Comparison of ENCODE assay signal across 17 cellular contexts in genomic region chr2:109457811-109458210, GRCh38.
A peak's percentile ranks its signal among the peaks of the same experiment; 100 is the strongest.
DNase-seq lines count a peak whose midpoint lies in the region; ATAC-seq, FAIRE-seq and TF ChIP-seq lines count a peak whose summit lies in the region.
"Had no signal": no experiment of that assay in that cellular context is flagged by ENCODE, and none has a peak within 500 bp of the region (broad histone marks: within the 10 kb centered on the region; RNA-seq: fewer than 3 reads in every experiment).

No MANE protein-coding gene starts in this region.

- H3K4me2 ChIP-seq in HepG2 (ENCODE audit: low read depth, low read length) = no peak overlapping the region
- H3K4me2 ChIP-seq in mesenchymal stem cell (ENCODE audit: low read length, poor library complexity, severe bottlenecking) = no peak overlapping the region

- no peak overlapping the region for H2AFZ ChIP-seq in HepG2 (ENCODE audit: low read length)
- no peak overlapping the region for H2AFZ ChIP-seq in mesenchymal stem cell (ENCODE audit: low read depth, low read length)

- ATAC-seq in HepG2 (peak; percentile 42; the same call in 2 of the 3 replicates), right lobe of liver (no peak), aorta (ENCODE audit: low FRiP score) (peak; percentile 58)

- no peaks in the 10 kb centered on the region for H3K79me2 ChIP-seq in HepG2 (ENCODE audit: insufficient read depth, low read length)

- intact Hi-C loops in HepG2 (cut with micrococcal nuclease; ENCODE audit: unreplicated experiment) (no loop called here), right lobe of liver (cut with DNase I) (no loop called here), aorta (cut with DNase I) (no loop called here), kidney (cut with DNase I) (no loop called here)

- no peak overlapping the region for H3K4me3 ChIP-seq in HepG2 (replicated peaks in 1 of 3; ENCODE audit: insufficient read depth in 1 of 3, low read depth in 2 of 3, low read length in 3 of 3)
- no peak overlapping the region for H3K4me3 ChIP-seq in right lobe of liver
- H3K4me3 ChIP-seq in mesenchymal stem cell (ENCODE audit: insufficient read depth in 1 of 2, low read depth in 1 of 2, low read length in 2 of 2) = no peak overlapping the region
- H3K4me3 ChIP-seq in aorta (ENCODE audit: low read length in 2 of 2) = no peak overlapping the region
- H3K4me3 ChIP-seq in kidney (ENCODE audit: low read length in 2 of 2) = no peak overlapping the region
- H3K4me3 ChIP-seq: uterus had no signal

- FAIRE-seq in HepG2 (lab: Jason Lieb, UNC) = no peak
- no peak for FAIRE-seq in kidney (lab: Jason Lieb, UNC)

- H3K4me1 ChIP-seq in HepG2 (ENCODE audit: insufficient read depth, low read length) (no peaks in the 10 kb centered on the region), right lobe of liver (peaks cover 0 to 12% (median 2%) of the 10 kb centered on the region in 4 donors), mesenchymal stem cell (ENCODE audit: control insufficient read depth, insufficient read depth, low read depth, low read length) (peaks cover 29% of the 10 kb centered on the region), aorta (ENCODE audit: control insufficient read depth in 1 of 2, insufficient read depth in 2 of 2, low read length in 2 of 2) (no peaks in the 10 kb centered on the region), kidney (ENCODE audit: control insufficient read depth in 1 of 2, insufficient read depth in 1 of 2, low read depth in 1 of 2, low read length in 2 of 2) (peaks cover 3 to 10% of the 10 kb centered on the region in 2 donors)
- H3K4me1 ChIP-seq: uterus had no signal

- no peak overlapping the region for H3K27ac ChIP-seq in HepG2 (ENCODE audit: extremely low read length, insufficient read depth, low read length)
- no peak overlapping the region for H3K27ac ChIP-seq in right lobe of liver
- peak overlapping the region; percentile 38 for H3K27ac ChIP-seq in mesenchymal stem cell (ENCODE audit: low read length, poor library complexity, severe bottlenecking)
- peak overlapping the region; percentile 3 to 26 for H3K27ac ChIP-seq in aorta (ENCODE audit: low read depth in 1 of 2, low read length in 2 of 2)
- no peak overlapping the region for H3K27ac ChIP-seq in kidney (ENCODE audit: low read depth in 2 of 2, low read length in 2 of 2)
- H3K27ac ChIP-seq: HL-60, uterus had no signal

- H3K14ac ChIP-seq in mesenchymal stem cell (ENCODE audit: low read length in 2 of 2) = no peak overlapping the region

- H2AK5ac ChIP-seq in mesenchymal stem cell (ENCODE audit: low read length, severe bottlenecking) = no peak overlapping the region

- TF ChIP-seq RAD21 in HepG2 (CRISPR knock-in tag; IDR thresholded peaks at IDR 0.05) = no peak

- no peaks in the 10 kb centered on the region for H4K20me1 ChIP-seq in HepG2 (ENCODE audit: insufficient read depth, low read length)

- no peak overlapping the region for H4K8ac ChIP-seq in mesenchymal stem cell (ENCODE audit: low read length)

- DNase-seq in HepG2 (ENCODE audit: low spot score) (no peak), right lobe of liver (no peak), SW480 (ENCODE audit: low spot score) (peak; percentile 91), mesenchymal stem cell (no peak), aorta (peak in 1 of 2 donors; percentile 62), kidney (no peak), UCSD-AML1 (lab: John Stamatoyannopoulos, UW; ENCODE audit: unreplicated experiment) (no peak)
- no peak for DNase-seq in activated CD4-positive, alpha-beta T cell treated with anti-CD3 and anti-CD28 coated beads for 48 hours
- DNase-seq: activated CD4-positive, alpha-beta T cell treated with anti-CD3 and anti-CD28 coated beads, Interleukin-2, amount 10 ng/mL, durations not matched to agents 24 days and 14 days; activated naive CD4-positive, alpha-beta T cell; cortex of kidney; naive B cell; NCI-H1048; NCI-H774; SW 1271 had no signal

- no TSS peak for BruUV-seq in HepG2 (replicated peaks; lab: Mats Ljungman, UMichigan)

- TF ChIP-seq EP300 in HepG2 (IDR thresholded peaks at IDR 0.05; ENCODE audit: low read depth in 2 of 2, low read length in 2 of 2) = no peak
- TF ChIP-seq EP300 in HepG2 (CRISPR knock-in tag; IDR thresholded peaks at IDR 0.05; ENCODE audit: borderline replicate concordance) = no peak

- POLR2A ChIA-PET in HepG2 (lab: Yijun Ruan, JAX) = no interaction called here

- TF ChIP-seq POLR2A in HepG2 (IDR thresholded peaks at IDR 0.05; ENCODE audit: insufficient read depth in 1 of 2, low read depth in 2 of 2, low read length in 2 of 2) (no peak), right lobe of liver (IDR thresholded peaks at IDR 0.05) (no peak)

- H2BK5ac ChIP-seq in mesenchymal stem cell (ENCODE audit: low read depth, low read length, poor library complexity, severe bottlenecking) = no peak overlapping the region

- no peak overlapping the region for H3K4ac ChIP-seq in mesenchymal stem cell (ENCODE audit: low read depth in 1 of 2, low read length in 2 of 2)

- no peak overlapping the region for H2BK15ac ChIP-seq in mesenchymal stem cell (ENCODE audit: low read depth, poor library complexity, severe bottlenecking)

- no peak overlapping the region for H3K23ac ChIP-seq in mesenchymal stem cell (ENCODE audit: low read length in 2 of 2)

- H2BK12ac ChIP-seq in mesenchymal stem cell (ENCODE audit: low read length in 2 of 2) = no peak overlapping the region

- H3K36me3 ChIP-seq in HepG2 (replicated peaks in 1 of 2; ENCODE audit: control insufficient read depth in 1 of 2, insufficient read depth in 2 of 2, low read length in 2 of 2) (no peaks in the 10 kb centered on the region), right lobe of liver (no peaks in the 10 kb centered on the region), mesenchymal stem cell (ENCODE audit: control insufficient read depth in 1 of 2, insufficient read depth in 2 of 2, low read depth in 1 of 2, low read length in 2 of 2) (peaks cover 20 to 24% of the 10 kb centered on the region in 2 experiments), aorta (ENCODE audit: control insufficient read depth in 1 of 2, insufficient read depth in 2 of 2, low read length in 1 of 2) (peaks cover 0 to 1% of the 10 kb centered on the region in 2 donors), kidney (ENCODE audit: control insufficient read depth in 1 of 2, insufficient read depth in 2 of 2, low read length in 2 of 2) (no peaks in the 10 kb centered on the region)
- H3K36me3 ChIP-seq: uterus had no signal

- in situ Hi-C loops in HepG2 (cut with HindIII; ENCODE audit: extremely low pct_ligation_motif_present, low pct_unique_long_range_greater_than_20kb) = no loop called here

- H3K27me3 ChIP-seq in HepG2 (ENCODE audit: control insufficient read depth in 1 of 2, insufficient read depth in 2 of 2, low read length in 2 of 2) = no peaks in the 10 kb centered on the region
- H3K27me3 ChIP-seq in right lobe of liver = no peaks in the 10 kb centered on the region
- H3K27me3 ChIP-seq in mesenchymal stem cell (ENCODE audit: control insufficient read depth in 1 of 2, insufficient read depth in 1 of 2, low read length in 2 of 2) = no peaks in the 10 kb centered on the region
- no peaks in the 10 kb centered on the region for H3K27me3 ChIP-seq in aorta (ENCODE audit: control insufficient read depth in 1 of 2, insufficient read depth in 2 of 2, low read length in 1 of 2)
- H3K27me3 ChIP-seq: uterus had no signal

- H3K79me1 ChIP-seq in mesenchymal stem cell (replicated peaks; ENCODE audit: low read length, poor library complexity, severe bottlenecking) = peaks cover 2% of the 10 kb centered on the region

- 43% methylated on average over 7 of the region's 8 CpGs for WGBS in HepG2 (ENCODE audit: low lambda C conversion rate)
- 60% methylated on average over 5 of the region's 8 CpGs for WGBS in right lobe of liver (ENCODE audit: insufficient coverage, low coverage, low lambda C conversion rate, missing lambda C conversion rate)
- WGBS in mesenchymal stem cell = 48% methylated on average over 6 of the region's 8 CpGs
- 13 to 15% methylated on average over 8 of the region's 8 CpGs for WGBS in aorta, 2 donors

- no peak for TF ChIP-seq CTCF in HepG2 (CRISPR knock-in tag; IDR thresholded peaks at IDR 0.05)
- TF ChIP-seq CTCF in right lobe of liver (IDR thresholded peaks at IDR 0.05) = no peak
- no peak for TF ChIP-seq CTCF in kidney (IDR thresholded peaks at IDR 0.05; ENCODE audit: borderline replicate concordance, extremely low read depth, insufficient read depth)

- H2BK120ac ChIP-seq in mesenchymal stem cell (ENCODE audit: low read depth, low read length) = no peak overlapping the region

- H4K91ac ChIP-seq in mesenchymal stem cell (ENCODE audit: low read length) = no peak overlapping the region

- H3K9me3 ChIP-seq in HepG2 (ENCODE audit: low read length) = no peaks in the 10 kb centered on the region
- H3K9me3 ChIP-seq in right lobe of liver = no peaks in the 10 kb centered on the region
- H3K9me3 ChIP-seq in mesenchymal stem cell (ENCODE audit: control insufficient read depth, low read length) = no peaks in the 10 kb centered on the region
- H3K9me3 ChIP-seq in aorta (ENCODE audit: control insufficient read depth, low read length) = no peaks in the 10 kb centered on the region
- H3K9me3 ChIP-seq in kidney (ENCODE audit: control insufficient read depth in 1 of 2, low read length in 2 of 2) = no peaks in the 10 kb centered on the region
- H3K9me3 ChIP-seq: uterus had no signal

- CTCF ChIA-PET in HepG2 (lab: Yijun Ruan, JAX; ENCODE audit: low intra/inter-chr PET ratio, low total read pairs) = no interaction called here

- H3K9ac ChIP-seq in HepG2 (ENCODE audit: insufficient read depth, low read depth, low read length) (no peak overlapping the region), mesenchymal stem cell (ENCODE audit: low read length) (no peak overlapping the region), kidney (ENCODE audit: low read length in 2 of 2) (no peak overlapping the region)

- no peak overlapping the region for H3K18ac ChIP-seq in mesenchymal stem cell (ENCODE audit: low read depth in 1 of 2, low read length in 2 of 2)

TF ChIP-seq in HepG2, 621 proteins besides CTCF, POLR2A, EP300 and RAD21:
- TF ChIP-seq CBFB (CRISPR knock-in tag; IDR thresholded peaks at IDR 0.05) (no peak), CSRNP1 (CRISPR knock-in tag; IDR thresholded peaks at IDR 0.05) (no peak), ZNF44 (CRISPR knock-in tag; IDR thresholded peaks at IDR 0.05) (no peak)

Comparison
In these comparisons a context has a peak if more than half of its experiments do, and no peak if none do; other contexts are left out.
1. ATAC-seq: peak in HepG2 (single experiment) and aorta (single experiment); none in right lobe of liver (0 of 4).
2. H3K27ac ChIP-seq: peak in mesenchymal stem cell (single experiment) and aorta (2 of 2); none in HepG2 (single experiment), right lobe of liver (0 of 3) and kidney (0 of 2).